7 cellular contexts compared by ENCODE assay signal in genomic region chr1:75725256-75725655, GRCh38. TPM values are rescaled to one million over a fixed set of nuclear protein-coding genes. Genes with fewer than 3 reads are reported as not detected.
DNase-seq lines count a peak whose midpoint lies in the region; ATAC-seq and TF ChIP-seq lines count a peak whose summit lies in the region.

No MANE protein-coding gene starts in this region.

- peaks cover 49 to 58% (median 54%) of the 10 kb centered on the region in 3 donors for H3K4me1 Mint-ChIP-seq in T-cell

- CTCF ChIA-PET in T-cell (lab: Charles Lee) = no interaction called here

- no peaks in the 10 kb centered on the region for H3K9me3 Mint-ChIP-seq in T-cell

- DNase-seq in HFF-Myc (ENCODE audit: extremely low read depth, low read depth) (no peak), T-cell (no peak), fibroblast of the aortic adventitia (ENCODE audit: low read depth) (peak; percentile 37), renal cortical epithelial cell (ENCODE audit: low read depth) (peak; percentile 19), NCI-H2107 treated with DMSO at 0.1 percent for 48 hours (lab: John Stamatoyannopoulos, UW; ENCODE audit: unreplicated experiment) (no peak), NCI-H2081 treated with DMSO at 0.1 percent for 48 hours (lab: John Stamatoyannopoulos, UW) (no peak)

- H3K4me3 ChIP-seq in HFF-Myc (replicated peaks; ENCODE audit: low read depth, low read length) (peak overlapping the region; percentile 78), fibroblast of the aortic adventitia (ENCODE audit: low read depth, low read length) (peak overlapping the region; percentile 96)

- ATAC-seq in T-cell (replicated peaks in 1 of 4) (no peak), HG03442 (IDR thresholded peaks at IDR 0.05; ENCODE audit: unreplicated experiment) (no peak)

- peak overlapping the region; percentile 91 to 99 (median 95) for H3K4me3 Mint-ChIP-seq in T-cell

- H3K36me3 Mint-ChIP-seq in T-cell = peaks cover 3% of the 10 kb centered on the region

- TF ChIP-seq CTCF in HFF-Myc (IDR thresholded peaks at IDR 0.05; ENCODE audit: low read depth, low read length, missing control alignments) = no peak
- no peak for TF ChIP-seq CTCF in fibroblast of the aortic adventitia (IDR thresholded peaks at IDR 0.05; ENCODE audit: insufficient read depth, low read length)

- POLR2A ChIA-PET in T-cell (lab: Charles Lee) = interaction anchor here (0.6 kb wide), 3 partner anchors 10 to 66 kb away, joined by 6 to 11 read pairs (median 8); no protein-coding TSS in a partner anchor

- peak overlapping the region; percentile 92 to 96 for H3K27ac Mint-ChIP-seq in T-cell

- no peaks in the 10 kb centered on the region for H3K27me3 Mint-ChIP-seq in T-cell

RNA-seq across cellular contexts. Expression of gene ACADM, which starts 0.7 kb away (rescaled TPM):
- 10 to 100 TPM; 16.6 to 29.3 (median 23.0) TPM for total RNA-seq in T-cell
- 41.4 and 92.8 TPM in 2 replicates for total RNA-seq in fibroblast of the aortic adventitia (ENCODE audit: low replicate concordance)
- total RNA-seq in renal cortical epithelial cell = 29.5 and 70.1 TPM in 2 replicates

Comparison
In these comparisons a context has a peak if more than half of its experiments do, and no peak if none do; other contexts are left out.
1. DNase-seq: peak in fibroblast of the aortic adventitia (single experiment) and renal cortical epithelial cell (single experiment); none in HFF-Myc (single experiment), T-cell (0 of 34), NCI-H2107 treated with DMSO at 0.1 percent for 48 hours (single experiment) and NCI-H2081 treated with DMSO at 0.1 percent for 48 hours (single experiment).